ENCODE assay signal across 11 cellular contexts in the genomic region with DNA sequence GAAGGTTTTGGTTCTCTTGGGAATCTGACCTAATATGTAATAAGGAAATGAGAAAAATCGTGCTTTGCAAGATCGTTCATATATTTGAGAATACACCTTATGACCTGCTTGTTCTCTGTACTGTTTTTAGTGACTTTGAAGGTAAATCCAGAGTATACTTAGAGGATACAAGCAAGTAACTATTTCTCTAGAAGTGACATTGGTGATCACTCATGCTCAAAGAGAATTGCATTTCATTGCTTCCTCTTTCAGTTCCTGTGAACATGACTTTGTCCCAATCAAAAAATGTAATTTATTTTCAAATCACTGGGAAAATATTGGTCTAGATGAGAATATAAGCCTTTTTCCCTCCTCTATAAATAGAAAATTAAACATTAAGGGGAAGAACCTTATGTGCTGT. TPM values are rescaled to one million over a fixed set of nuclear protein-coding genes. Genes with fewer than 3 reads are reported as not detected.
A peak's percentile ranks its signal among the peaks of the same experiment; 100 is the strongest.
DNase-seq lines count a peak whose midpoint lies in the region; ATAC-seq and FAIRE-seq lines count a peak whose summit lies in the region.
"Had no signal": no experiment of that assay in that cellular context is flagged by ENCODE, and none has a peak within 500 bp of the region (broad histone marks: within the 10 kb centered on the region; RNA-seq: fewer than 3 reads in every experiment).

No MANE protein-coding gene starts in this region.

- FAIRE-seq in small intestine (lab: Jason Lieb, UNC): no peak
- FAIRE-seq: endothelial cell of umbilical vein had no signal

- 23 to 42% (median 29%) methylated on average over 2 of the region's 2 CpGs for WGBS in small intestine, 3 donors

- no peaks in the 10 kb centered on the region for H3K27me3 ChIP-seq in small intestine (ENCODE audit: control insufficient read depth in 2 of 2, insufficient read depth in 2 of 2, low read length in 2 of 2)

- no peak for ATAC-seq in stimulated activated naive CD8-positive, alpha-beta T cell treated with anti-CD3 and anti-CD28 coated beads, Interleukin-15, Interleukin-2, amounts not matched to agents 100 U/mL and 50 U/mL, for 24 hours
- ATAC-seq in HG03066 (IDR thresholded peaks at IDR 0.05; ENCODE audit: low read depth, unreplicated experiment): peak; percentile 28
- no peak for ATAC-seq in activated naive CD8-positive, alpha-beta T cell treated with anti-CD3 and anti-CD28 coated beads, Interleukin-2, amount 50 U/mL, for 24 hours
- no peak for ATAC-seq in HG03175 (IDR thresholded peaks at IDR 0.05; ENCODE audit: unreplicated experiment)

- H3K9me3 Mint-ChIP-seq in stimulated activated naive CD8-positive, alpha-beta T cell treated with anti-CD3 and anti-CD28 coated beads, Interleukin-15, Interleukin-2, amounts not matched to agents 100 ng/mL and 50 ng/mL, for 24 hours: no peaks in the 10 kb centered on the region
- no peaks in the 10 kb centered on the region for H3K9me3 Mint-ChIP-seq in activated naive CD8-positive, alpha-beta T cell treated with anti-CD3 and anti-CD28 coated beads, Interleukin-2, amount 50 U/mL, for 24 hours
- H3K9me3 Mint-ChIP-seq in activated naive CD4-positive, alpha-beta T cell treated with anti-CD3 and anti-CD28 coated beads for 36 hours: no peaks in the 10 kb centered on the region

- DNase-seq in stimulated activated naive CD8-positive, alpha-beta T cell treated with anti-CD3 and anti-CD28 coated beads, Interleukin-15, Interleukin-2, amounts not matched to agents 100 U/mL and 50 U/mL, for 24 hours: no peak
- no peak for DNase-seq in activated naive CD8-positive, alpha-beta T cell treated with anti-CD3 and anti-CD28 coated beads, Interleukin-2, amount 50 U/mL, for 24 hours
- DNase-seq in small intestine (no peak), EL (no peak)
- DNase-seq in activated naive CD4-positive, alpha-beta T cell treated with anti-CD3 and anti-CD28 coated beads for 36 hours: no peak
- DNase-seq: NCI-H524 treated with DMSO at 0.1 percent for 48 hours had no signal

- no peak overlapping the region for H3K4me3 ChIP-seq in small intestine (ENCODE audit: low read depth in 1 of 2, low read length in 2 of 2)

- H3K4me1 Mint-ChIP-seq in stimulated activated naive CD8-positive, alpha-beta T cell treated with anti-CD3 and anti-CD28 coated beads, Interleukin-15, Interleukin-2, amounts not matched to agents 100 ng/mL and 50 ng/mL, for 24 hours (ENCODE audit: low read depth): peaks cover 14% of the 10 kb centered on the region
- peaks cover 53% of the 10 kb centered on the region for H3K4me1 Mint-ChIP-seq in activated naive CD8-positive, alpha-beta T cell treated with anti-CD3 and anti-CD28 coated beads, Interleukin-2, amount 50 U/mL, for 24 hours
- peaks cover 46% of the 10 kb centered on the region for H3K4me1 Mint-ChIP-seq in activated naive CD4-positive, alpha-beta T cell treated with anti-CD3 and anti-CD28 coated beads for 36 hours (ENCODE audit: low read depth)

- peak overlapping the region; percentile 17 for H3K27ac Mint-ChIP-seq in stimulated activated naive CD8-positive, alpha-beta T cell treated with anti-CD3 and anti-CD28 coated beads, Interleukin-15, Interleukin-2, amounts not matched to agents 100 ng/mL and 50 ng/mL, for 24 hours
- H3K27ac Mint-ChIP-seq in activated naive CD8-positive, alpha-beta T cell treated with anti-CD3 and anti-CD28 coated beads, Interleukin-2, amount 50 U/mL, for 24 hours: peak overlapping the region; percentile 46
- H3K27ac Mint-ChIP-seq in activated naive CD4-positive, alpha-beta T cell treated with anti-CD3 and anti-CD28 coated beads for 36 hours: no peak overlapping the region

- intact Hi-C loops in activated naive CD4-positive, alpha-beta T cell treated with anti-CD3 and anti-CD28 coated beads for 36 hours (cut with micrococcal nuclease): loop anchor here (5.0 to 10.0 kb wide), 8 partner anchors 130 to 1810 kb away; partner anchors contain the start of genes AP5M1, EXOC5, FBXO34 and NAA30

- H3K4me1 ChIP-seq in small intestine (ENCODE audit: control insufficient read depth in 2 of 2, insufficient read depth in 1 of 2, low read depth in 1 of 2, low read length in 1 of 2): peaks cover 10 to 15% of the 10 kb centered on the region in 2 donors

- H3K36me3 Mint-ChIP-seq in stimulated activated naive CD8-positive, alpha-beta T cell treated with anti-CD3 and anti-CD28 coated beads, Interleukin-15, Interleukin-2, amounts not matched to agents 100 ng/mL and 50 ng/mL, for 24 hours (ENCODE audit: low read depth): no peaks in the 10 kb centered on the region
- peaks cover 3% of the 10 kb centered on the region for H3K36me3 Mint-ChIP-seq in activated naive CD8-positive, alpha-beta T cell treated with anti-CD3 and anti-CD28 coated beads, Interleukin-2, amount 50 U/mL, for 24 hours (ENCODE audit: low read depth)
- no peaks in the 10 kb centered on the region for H3K36me3 Mint-ChIP-seq in activated naive CD4-positive, alpha-beta T cell treated with anti-CD3 and anti-CD28 coated beads for 36 hours (ENCODE audit: low read depth)

- no peaks in the 10 kb centered on the region for H3K27me3 Mint-ChIP-seq in stimulated activated naive CD8-positive, alpha-beta T cell treated with anti-CD3 and anti-CD28 coated beads, Interleukin-15, Interleukin-2, amounts not matched to agents 100 ng/mL and 50 ng/mL, for 24 hours
- H3K27me3 Mint-ChIP-seq in activated naive CD8-positive, alpha-beta T cell treated with anti-CD3 and anti-CD28 coated beads, Interleukin-2, amount 50 U/mL, for 24 hours: no peaks in the 10 kb centered on the region
- H3K27me3 Mint-ChIP-seq in activated naive CD4-positive, alpha-beta T cell treated with anti-CD3 and anti-CD28 coated beads for 36 hours (ENCODE audit: low read depth): no peaks in the 10 kb centered on the region

- H3K36me3 ChIP-seq in small intestine (ENCODE audit: control insufficient read depth in 2 of 2, insufficient read depth in 2 of 2, low read length in 2 of 2): no peaks in the 10 kb centered on the region

- H3K9me3 ChIP-seq in small intestine (ENCODE audit: control insufficient read depth, low read depth): no peaks in the 10 kb centered on the region

- H3K4me3 Mint-ChIP-seq in stimulated activated naive CD8-positive, alpha-beta T cell treated with anti-CD3 and anti-CD28 coated beads, Interleukin-15, Interleukin-2, amounts not matched to agents 100 ng/mL and 50 ng/mL, for 24 hours: peak overlapping the region; percentile 40
- H3K4me3 Mint-ChIP-seq in activated naive CD8-positive, alpha-beta T cell treated with anti-CD3 and anti-CD28 coated beads, Interleukin-2, amount 50 U/mL, for 24 hours: peak overlapping the region; percentile 50
- no peak overlapping the region for H3K4me3 Mint-ChIP-seq in activated naive CD4-positive, alpha-beta T cell treated with anti-CD3 and anti-CD28 coated beads for 36 hours

- CTCF ChIA-PET in activated naive CD4-positive, alpha-beta T cell treated with anti-CD3 and anti-CD28 coated beads for 36 hours (lab: Charles Lee): no interaction called here

- H3K27ac ChIP-seq in small intestine (ENCODE audit: low read depth in 1 of 2, low read length in 1 of 2): no peak overlapping the region
- H3K27ac ChIP-seq: KMS-11 had no signal

RNA-seq across cellular contexts. Expression of gene KTN1, which starts 2.7 kb away (rescaled TPM):
- 10 to 100 TPM; 42.9 to 83.7 (median 51.9) TPM for polyA plus RNA-seq in small intestine
- 10 to 100 TPM; 90.0 to 94.1 TPM for total RNA-seq in activated naive CD4-positive, alpha-beta T cell treated with anti-CD3 and anti-CD28 coated beads for 36 hours
